ENCODE assay signal across 9 cellular contexts in the genomic region with DNA sequence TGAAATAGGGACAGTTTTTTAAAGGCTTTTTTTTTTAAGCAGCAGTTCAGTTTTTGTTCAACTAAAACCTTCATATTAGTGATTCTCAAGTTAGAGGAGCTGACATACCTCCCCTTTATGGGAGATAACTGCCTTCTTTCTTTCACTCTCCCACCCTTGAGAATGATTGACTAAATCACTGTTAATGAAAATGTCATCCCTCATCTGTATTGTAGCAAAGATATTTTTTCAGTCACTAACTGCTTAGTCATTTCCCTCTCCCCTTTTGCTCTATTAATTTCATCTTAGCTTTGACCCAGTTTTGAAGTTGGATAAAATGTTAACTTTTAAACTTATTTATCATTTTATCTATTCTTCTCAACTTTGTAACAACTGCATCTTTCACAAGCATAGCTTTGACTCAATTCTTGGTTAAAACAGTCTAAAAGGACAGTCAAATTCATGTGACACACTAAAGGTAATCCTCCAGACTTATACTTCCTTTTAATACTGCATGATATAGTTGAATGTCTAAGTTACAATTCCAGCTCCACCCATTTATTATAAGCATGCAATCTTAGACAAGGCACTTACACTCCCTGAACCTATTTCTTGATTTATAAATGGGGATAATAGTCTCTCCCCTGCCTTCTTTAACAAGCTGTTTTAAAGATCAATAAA. TPM values are rescaled to one million over a fixed set of nuclear protein-coding genes. Genes with fewer than 3 reads are reported as not detected.
DNase-seq lines count a peak whose midpoint lies in the region; ATAC-seq lines count a peak whose summit lies in the region.
"Had no signal": no experiment of that assay in that cellular context is flagged by ENCODE, and none has a peak within 500 bp of the region (broad histone marks: within the 10 kb centered on the region; RNA-seq: fewer than 3 reads in every experiment).

No MANE protein-coding gene starts in this region.

- H3K9me3 ChIP-seq in CD4-positive, alpha-beta memory T cell (ENCODE audit: control insufficient read depth in 1 of 2, low read length in 2 of 2): no peaks in the 10 kb centered on the region
- H3K9me3 ChIP-seq in mesodermal cell (ENCODE audit: control insufficient read depth, low read length): peaks cover 3% of the 10 kb centered on the region
- H3K9me3 ChIP-seq: colonic mucosa had no signal

- no peaks in the 10 kb centered on the region for H3K27me3 ChIP-seq in CD4-positive, alpha-beta memory T cell (ENCODE audit: insufficient read depth, low read length)
- H3K27me3 ChIP-seq: colonic mucosa had no signal

- peaks cover 4 to 25% of the 10 kb centered on the region in 2 donors for H3K36me3 Mint-ChIP-seq in CD4-positive, alpha-beta memory T cell
- H3K36me3 Mint-ChIP-seq in activated naive CD8-positive, alpha-beta T cell: peaks cover 6% of the 10 kb centered on the region

- no peaks in the 10 kb centered on the region for H3K36me3 ChIP-seq in CD4-positive, alpha-beta memory T cell (ENCODE audit: insufficient read depth, low read length)
- peaks cover 18% of the 10 kb centered on the region for H3K36me3 ChIP-seq in mesodermal cell (ENCODE audit: control insufficient read depth, insufficient read depth, low read length)
- H3K36me3 ChIP-seq: colonic mucosa had no signal

- POLR2A ChIA-PET in CD4-positive, alpha-beta memory T cell (lab: Charles Lee; ENCODE audit: partially characterized antibody): interaction anchor here (0.7 to 3.9 kb wide), 8 partner anchors 12 to 128 kb away, joined by 3 to 29 read pairs (median 3); a partner anchor contains a TSS

- H3K27ac Mint-ChIP-seq in CD4-positive, alpha-beta memory T cell: peak overlapping the region; percentile 36 to 84 (median 78)
- H3K27ac Mint-ChIP-seq in activated naive CD8-positive, alpha-beta T cell: peak overlapping the region; percentile 80

- peaks cover 41 to 75% (median 54%) of the 10 kb centered on the region in 4 donors for H3K4me1 Mint-ChIP-seq in CD4-positive, alpha-beta memory T cell
- peaks cover 55% of the 10 kb centered on the region for H3K4me1 Mint-ChIP-seq in activated naive CD8-positive, alpha-beta T cell (ENCODE audit: low read depth)

- ATAC-seq in HG02623 (IDR thresholded peaks at IDR 0.05; ENCODE audit: unreplicated experiment): peak; percentile 38

- DNase-seq in CD4-positive, alpha-beta memory T cell: no peak
- DNase-seq in middle frontal gyrus (ENCODE audit: extremely low spot score, low spot score) (no peak), Kasumi-1 (lab: John Stamatoyannopoulos, UW) (no peak), T1000 (lab: John Stamatoyannopoulos, UW) (no peak), GOT3 (lab: John Stamatoyannopoulos, UW) (no peak)
- DNase-seq: colonic mucosa had no signal

- no peaks in the 10 kb centered on the region for H3K9me3 Mint-ChIP-seq in CD4-positive, alpha-beta memory T cell
- no peaks in the 10 kb centered on the region for H3K9me3 Mint-ChIP-seq in activated naive CD8-positive, alpha-beta T cell (ENCODE audit: low read depth)

- intact Hi-C loops in CD4-positive, alpha-beta memory T cell (cut with micrococcal nuclease): no loop called here

- peaks cover 68% of the 10 kb centered on the region for H3K4me1 ChIP-seq in CD4-positive, alpha-beta memory T cell (ENCODE audit: insufficient read depth, low read length)
- H3K4me1 ChIP-seq in mesodermal cell (ENCODE audit: control insufficient read depth, insufficient read depth, low read length, poor library complexity, severe bottlenecking): peaks cover 8% of the 10 kb centered on the region

- H3K4me3 Mint-ChIP-seq in CD4-positive, alpha-beta memory T cell: peak overlapping the region in 7 of 8 donors; percentile 10 to 65 (median 52)
- peak overlapping the region; percentile 38 for H3K4me3 Mint-ChIP-seq in activated naive CD8-positive, alpha-beta T cell

- no peaks in the 10 kb centered on the region for H3K27me3 Mint-ChIP-seq in CD4-positive, alpha-beta memory T cell
- no peaks in the 10 kb centered on the region for H3K27me3 Mint-ChIP-seq in activated naive CD8-positive, alpha-beta T cell

- no peak overlapping the region for H3K4me3 ChIP-seq in CD4-positive, alpha-beta memory T cell (ENCODE audit: low read length in 2 of 2)
- H3K4me3 ChIP-seq in mesodermal cell (ENCODE audit: extremely low read depth, insufficient read depth, low read length, poor library complexity, severe bottlenecking): no peak overlapping the region
- H3K4me3 ChIP-seq: colonic mucosa had no signal

- H3K27ac ChIP-seq in CD4-positive, alpha-beta memory T cell (ENCODE audit: low read depth, low read length): peak overlapping the region; percentile 11
- peak overlapping the region; percentile 10 for H3K27ac ChIP-seq in mesodermal cell (ENCODE audit: low read depth, low read length, severe bottlenecking)
- H3K27ac ChIP-seq: colonic mucosa had no signal

- CTCF ChIA-PET in CD4-positive, alpha-beta memory T cell (lab: Charles Lee; ENCODE audit: partially characterized antibody): interaction anchor here (1.4 kb wide), 1 partner anchor 80 kb away, joined by 3 read pairs; no protein-coding TSS in a partner anchor

RNA-seq across cellular contexts. Expression of a gene that starts 17.1 kb away (rescaled TPM):
- total RNA-seq in CD4-positive, alpha-beta memory T cell: 100 to 1,000 TPM; 149 to 157 TPM
- polyA plus RNA-seq in CD4-positive, alpha-beta memory T cell: 100 to 1,000 TPM; 241 to 296 TPM
- polyA plus RNA-seq in mesodermal cell (2013, experiment 1 of 2): 145 TPM
- 155 TPM for polyA plus RNA-seq in mesodermal cell (2013, experiment 2 of 2)

RNA-seq across cellular contexts. Expression of a gene that starts 17.8 kb away (rescaled TPM):
- 10 to 100 TPM; 24.3 to 27.2 TPM for total RNA-seq in CD4-positive, alpha-beta memory T cell
- polyA plus RNA-seq in CD4-positive, alpha-beta memory T cell: 10 to 100 TPM; 10.9 to 13.8 TPM
- 15.4 TPM for polyA plus RNA-seq in mesodermal cell (2013, experiment 1 of 2)
- polyA plus RNA-seq in mesodermal cell (2013, experiment 2 of 2): 13.3 TPM

RNA-seq across cellular contexts. Expression of a gene that starts 37.7 kb away (rescaled TPM):
- 10 to 100 TPM; 90.6 to 96.1 TPM for total RNA-seq in CD4-positive, alpha-beta memory T cell
- 10 to 100 TPM; 21.8 to 43.6 TPM for polyA plus RNA-seq in CD4-positive, alpha-beta memory T cell
- 48.3 TPM for polyA plus RNA-seq in mesodermal cell (2013, experiment 1 of 2)
- 41.3 TPM for polyA plus RNA-seq in mesodermal cell (2013, experiment 2 of 2)
